24 cellular contexts compared by ENCODE assay signal in the genomic region with DNA sequence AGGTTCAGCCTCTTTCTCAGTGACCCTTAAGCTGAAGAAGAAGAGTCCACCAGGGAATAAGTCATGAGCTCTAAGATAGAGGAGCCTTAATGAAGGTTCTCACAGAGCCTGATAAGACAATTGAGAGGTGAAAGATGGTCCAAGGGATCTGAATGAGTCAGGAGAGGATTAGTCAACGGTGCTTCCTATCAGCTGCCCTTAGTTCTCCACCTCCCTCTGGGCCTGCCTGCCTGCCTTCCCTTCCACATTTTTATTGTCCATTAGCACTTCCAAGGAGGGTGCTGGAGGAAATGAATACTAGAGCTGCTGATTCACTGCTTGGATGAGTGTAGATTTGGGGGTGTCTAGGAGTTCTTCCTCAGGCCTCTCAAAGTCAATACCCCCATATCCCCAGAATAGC.
"Had no signal": no experiment of that assay in that cellular context is flagged by ENCODE, and none has a peak within 500 bp of the region (broad histone marks: within the 10 kb centered on the region; RNA-seq: fewer than 3 reads in every experiment).

No MANE protein-coding gene starts in this region.

- H3K36me3 Mint-ChIP-seq: activated naive CD8-positive, alpha-beta T cell; natural killer cell; type B pancreatic cell had no signal

- H3K4me3 Mint-ChIP-seq: activated B cell treated with CpG ODN at 0.5 μM for 24 hours; activated CD4-positive, alpha-beta T cell treated with anti-CD3 and anti-CD28 coated beads for 36 hours; activated naive CD8-positive, alpha-beta T cell; activated T-cell treated with anti-CD3 and anti-CD28 coated beads, Interleukin-2, amount 50 U/mL, for 24 hours; activated T-helper 17 cell treated with anti-CD3 and anti-CD28 coated beads, Interleukin-2, amount 50 U/mL, for 72 hours; central memory CD8-positive, alpha-beta T cell; effector memory CD8-positive, alpha-beta T cell; natural killer cell; T-helper 2 cell treated with Interferon-gamma antibody and Interleukin-4, amounts not matched to agents 5 μg/mL and 100 μg/mL, for 36 hours; type B pancreatic cell had no signal

- DNase-seq: activated B cell treated with CpG ODN at 0.5 μM for 24 hours; activated CD4-positive, alpha-beta T cell treated with anti-CD3 and anti-CD28 coated beads for 36 hours; activated CD4-positive, alpha-beta T cell treated with anti-CD3 and anti-CD28 coated beads, Interleukin-2, amount 50 U/mL, for 4 hours; activated CD8-positive, alpha-beta memory T cell treated with anti-CD3 and anti-CD28 coated beads for 24 hours; activated CD8-positive, alpha-beta memory T cell treated with anti-CD3 and anti-CD28 coated beads, Interleukin-2, amount 50 U/mL, for 4 hours; activated T-cell treated with anti-CD3 and anti-CD28 coated beads, Interleukin-2, amount 50 U/mL, for 24 hours; adrenal gland; effector memory CD8-positive, alpha-beta T cell; left lung; midbrain; natural killer cell; stimulated activated CD4-positive, alpha-beta T cell treated with anti-CD3 and anti-CD28 coated beads, Interleukin-2, amount 100 ng/mL, for 48 hours; stimulated activated CD8-positive, alpha-beta memory T cell treated with anti-CD3 and anti-CD28 coated beads, Interleukin-4, amount 100 ng/mL, for 48 hours; stimulated activated naive CD4-positive, alpha-beta T cell treated with Interleukin-2 at 50 U/mL for 16 hours had no signal

- H3K27ac ChIP-seq: adrenal gland, ascending aorta, epithelial cell of prostate, left lung, thoracic aorta, vagina had no signal

- H3K4me1 Mint-ChIP-seq: activated CD4-positive, alpha-beta T cell treated with anti-CD3 and anti-CD28 coated beads for 36 hours; activated T-helper 17 cell treated with anti-CD3 and anti-CD28 coated beads, Interleukin-2, amount 50 U/mL, for 72 hours; central memory CD8-positive, alpha-beta T cell; natural killer cell had no signal

- H3K4me3 ChIP-seq: adrenal gland, ascending aorta, left lung, thoracic aorta, vagina had no signal

- H3K9me3 ChIP-seq: adrenal gland, ascending aorta, thoracic aorta, vagina had no signal

- H3K9me3 Mint-ChIP-seq: activated T-helper 17 cell treated with anti-CD3 and anti-CD28 coated beads, Interleukin-2, amount 50 U/mL, for 72 hours; central memory CD8-positive, alpha-beta T cell; effector memory CD8-positive, alpha-beta T cell; natural killer cell; T-helper 2 cell treated with Interferon-gamma antibody and Interleukin-4, amounts not matched to agents 5 μg/mL and 100 μg/mL, for 36 hours had no signal

- H3K27me3 ChIP-seq: adrenal gland, ascending aorta, left lung, vagina had no signal

- H3K27ac Mint-ChIP-seq: activated B cell treated with CpG ODN at 0.5 μM for 24 hours; activated CD4-positive, alpha-beta T cell treated with anti-CD3 and anti-CD28 coated beads for 36 hours; activated naive CD8-positive, alpha-beta T cell; activated T-cell treated with anti-CD3 and anti-CD28 coated beads, Interleukin-2, amount 50 U/mL, for 24 hours; activated T-helper 17 cell treated with anti-CD3 and anti-CD28 coated beads, Interleukin-2, amount 50 U/mL, for 72 hours; effector memory CD8-positive, alpha-beta T cell; natural killer cell; progenitor cell of endocrine pancreas; T-helper 2 cell treated with Interferon-gamma antibody and Interleukin-4, amounts not matched to agents 5 μg/mL and 100 μg/mL, for 36 hours; type B pancreatic cell had no signal

- ATAC-seq: activated CD4-positive, alpha-beta T cell treated with anti-CD3 and anti-CD28 coated beads for 36 hours; activated T-helper 17 cell treated with anti-CD3 and anti-CD28 coated beads, Interleukin-2, amount 50 U/mL, for 72 hours; effector memory CD8-positive, alpha-beta T cell; left lung; natural killer cell had no signal

- H3K27me3 Mint-ChIP-seq: progenitor cell of endocrine pancreas, type B pancreatic cell had no signal

- H3K4me1 ChIP-seq: adrenal gland, ascending aorta, left lung, vagina had no signal

- H3K36me3 ChIP-seq: adrenal gland, ascending aorta, left lung, thoracic aorta, vagina had no signal
